23 cellular contexts compared by ENCODE assay signal in genomic region chr1:114292194-114292593, GRCh38.
"Had no signal": no experiment of that assay in that cellular context is flagged by ENCODE, and none has a peak within 500 bp of the region (broad histone marks: within the 10 kb centered on the region; RNA-seq: fewer than 3 reads in every experiment).

No MANE protein-coding gene starts in this region.

- H3K4me1 Mint-ChIP-seq: stimulated activated memory B cell treated with anti-CD40 and anti-IgM and Interleukin-4, amounts not matched to agents 10 μg/mL and 1 μg/mL and 100 μg/mL, for 72 hours had no signal

- DNase-seq: dorsolateral prefrontal cortex; effector CD4-positive, alpha-beta T cell; foreskin melanocyte; glutamatergic neuron; heart right ventricle; hippocampal formation; immature natural killer cell; left ventricle myocardium superior; lower lobe of right lung; natural killer cell; sigmoid colon; stimulated activated CD4-positive, alpha-beta T cell treated with anti-CD3 and anti-CD28 coated beads, Interleukin-2, amount 100 ng/mL, for 24 hours; stimulated activated CD4-positive, alpha-beta T cell treated with anti-CD3 and anti-CD28 coated beads, Interleukin-4, amount 100 ng/mL, for 24 hours; stimulated activated naive CD8-positive, alpha-beta T cell treated with anti-CD3 and anti-CD28 coated beads, Interleukin-15, Interleukin-2, amounts not matched to agents 100 U/mL and 50 U/mL, for 24 hours; upper lobe of left lung had no signal

- H3K4me3 Mint-ChIP-seq: immature natural killer cell; natural killer cell; neural crest cell; stimulated activated memory B cell treated with anti-CD40 and anti-IgM and Interleukin-4, amounts not matched to agents 10 μg/mL and 1 μg/mL and 100 μg/mL, for 72 hours had no signal

- H3K27ac Mint-ChIP-seq: immature natural killer cell; natural killer cell; stimulated activated memory B cell treated with anti-CD40 and anti-IgM and Interleukin-4, amounts not matched to agents 10 μg/mL and 1 μg/mL and 100 μg/mL, for 72 hours had no signal

- H3K36me3 Mint-ChIP-seq: natural killer cell; stimulated activated memory B cell treated with anti-CD40 and anti-IgM and Interleukin-4, amounts not matched to agents 10 μg/mL and 1 μg/mL and 100 μg/mL, for 72 hours had no signal

- H3K9me3 Mint-ChIP-seq: natural killer cell; stimulated activated memory B cell treated with anti-CD40 and anti-IgM and Interleukin-4, amounts not matched to agents 10 μg/mL and 1 μg/mL and 100 μg/mL, for 72 hours had no signal

- H3K4me3 ChIP-seq: dorsolateral prefrontal cortex, heart right ventricle, lower lobe of right lung, prostate gland, right atrium auricular region, sigmoid colon, thoracic aorta, tibial nerve, upper lobe of left lung had no signal

- H3K9me3 ChIP-seq: heart right ventricle, lower lobe of right lung, prostate gland, right atrium auricular region, sigmoid colon, thoracic aorta, tibial nerve, upper lobe of left lung had no signal

- H3K27ac ChIP-seq: dorsolateral prefrontal cortex, epithelial cell of prostate, heart right ventricle, lower lobe of right lung, prostate gland, right atrium auricular region, sigmoid colon, thoracic aorta, tibial nerve, upper lobe of left lung had no signal

- H3K4me1 ChIP-seq: heart right ventricle, lower lobe of right lung, prostate gland, right atrium auricular region, sigmoid colon, tibial nerve, upper lobe of left lung had no signal

- H3K36me3 ChIP-seq: heart right ventricle, lower lobe of right lung, prostate gland, right atrium auricular region, sigmoid colon, thoracic aorta, tibial nerve, upper lobe of left lung had no signal

- ATAC-seq: esophagus mucosa; heart right ventricle; left ventricle myocardium superior; lower lobe of right lung; stimulated activated memory B cell treated with anti-CD40 and anti-IgM and Interleukin-4, amounts not matched to agents 10 μg/mL and 1 μg/mL and 100 μg/mL, for 72 hours; stimulated activated naive CD8-positive, alpha-beta T cell treated with anti-CD3 and anti-CD28 coated beads, Interleukin-15, Interleukin-2, amounts not matched to agents 100 U/mL and 50 U/mL, for 24 hours had no signal

- H3K27me3 ChIP-seq: right atrium auricular region, sigmoid colon, tibial nerve, upper lobe of left lung had no signal
